ENCODE assay signal across 10 cellular contexts in the genomic region with DNA sequence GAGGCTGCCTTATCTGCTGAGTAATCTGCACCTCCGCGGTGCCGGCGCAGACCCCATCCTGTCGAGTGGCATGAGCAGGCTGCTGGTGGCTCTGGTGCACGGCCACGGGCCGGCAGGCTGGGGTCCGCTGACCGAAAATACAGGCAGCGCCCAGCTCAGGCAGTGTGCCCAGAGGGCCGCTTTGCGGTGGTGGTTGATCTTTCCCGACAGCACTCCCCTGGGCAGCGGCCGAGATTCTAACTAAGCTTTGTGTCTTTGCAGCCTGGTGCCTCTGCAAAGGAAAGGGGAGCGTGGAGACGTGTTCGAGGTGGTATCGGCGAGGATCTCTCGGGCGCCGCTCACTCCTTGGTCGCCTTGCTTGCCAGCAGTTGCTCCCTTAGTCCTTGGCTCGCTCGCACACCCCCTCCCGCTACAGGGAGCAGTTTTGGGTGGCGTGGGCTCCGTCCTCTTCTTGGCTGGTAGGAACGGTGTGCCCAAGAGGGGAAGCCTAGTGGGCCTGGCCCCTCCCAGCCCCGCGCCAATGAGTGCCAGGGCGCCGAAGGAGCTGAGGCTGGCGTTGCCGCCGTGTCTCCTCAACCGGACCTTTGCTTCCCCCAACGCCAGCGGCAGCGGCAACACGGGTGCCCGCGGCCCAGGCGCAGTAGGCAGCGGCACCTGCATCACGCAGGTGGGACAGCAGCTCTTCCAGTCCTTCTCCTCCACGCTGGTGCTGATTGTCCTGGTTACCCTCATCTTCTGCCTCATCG. TPM values are rescaled to one million over a fixed set of nuclear protein-coding genes. Genes with fewer than 3 reads are reported as not detected.
DNase-seq lines count a peak whose midpoint lies in the region; ATAC-seq and TF ChIP-seq lines count a peak whose summit lies in the region.
"Had no signal": no experiment of that assay in that cellular context is flagged by ENCODE, and none has a peak within 500 bp of the region (broad histone marks: within the 10 kb centered on the region; RNA-seq: fewer than 3 reads in every experiment).

No MANE protein-coding gene starts in this region.

- DNase-seq in NCI-H82 (lab: John Stamatoyannopoulos, UW) (peak; percentile 33), NCI-H82 treated with DMSO at 0.1 percent for 48 hours (lab: John Stamatoyannopoulos, UW; ENCODE audit: unreplicated experiment) (no peak), thoracic aorta (ENCODE audit: low spot score) (no peak), A172 (ENCODE audit: low spot score) (no peak), SIG-M5 treated with dmso at 0.1 percent for 504 hours (lab: John Stamatoyannopoulos, UW; ENCODE audit: unreplicated experiment) (no peak)
- DNase-seq: stimulated activated CD4-positive, alpha-beta T cell treated with anti-CD3 and anti-CD28 coated beads, Interleukin-12 subunit alpha, Interleukin-12 subunit beta, amount 100 ng/mL, for 4 hours had no signal

- H3K9me3 ChIP-seq in iPS-18c (ENCODE audit: control insufficient read depth, insufficient read depth, low read length) = peaks cover 7% of the 10 kb centered on the region
- H3K9me3 ChIP-seq in thoracic aorta = no peaks in the 10 kb centered on the region

- H3K27me3 Mint-ChIP-seq in brain = peaks cover 24% of the 10 kb centered on the region

- H3K9me3 Mint-ChIP-seq in brain = peaks cover 0 to 12% (median 0%) of the 10 kb centered on the region in 5 experiments

- peak overlapping the region; percentile 57 for H3K4me3 ChIP-seq in iPS-18c (ENCODE audit: insufficient read depth, low read depth, low read length)
- peak overlapping the region; percentile 63 for H3K4me3 ChIP-seq in thoracic aorta

- H3K27ac Mint-ChIP-seq in brain = peak overlapping the region in 4 of 5 experiments; percentile 45 to 95 (median 92)
- H3K27ac Mint-ChIP-seq: CD14-positive monocyte had no signal

- H3K27me3 ChIP-seq in thoracic aorta (replicated peaks; ENCODE audit: insufficient read depth) = no peaks in the 10 kb centered on the region

- TF ChIP-seq CTCF in brain (conservative IDR thresholded peaks at IDR 0.05) = no peak
- TF ChIP-seq CTCF in thoracic aorta (IDR thresholded peaks at IDR 0.05) = no peak

- H3K4me1 ChIP-seq in thoracic aorta (ENCODE audit: control insufficient read depth in 1 of 2, low read depth in 2 of 2) = peaks cover 8 to 21% of the 10 kb centered on the region in 2 donors

- no peaks in the 10 kb centered on the region for H3K36me3 Mint-ChIP-seq in brain

- peaks cover 32% of the 10 kb centered on the region for H3K4me1 Mint-ChIP-seq in brain
- H3K4me1 Mint-ChIP-seq: CD14-positive monocyte had no signal

- H3K4me3 Mint-ChIP-seq in brain = peak overlapping the region; percentile 76 to 94 (median 93)

- no peak overlapping the region for H3K27ac ChIP-seq in thoracic aorta

- H3K36me3 ChIP-seq in thoracic aorta = no peaks in the 10 kb centered on the region

- ATAC-seq in thoracic aorta (ENCODE audit: insufficient number of reproducible peaks, low FRiP score, low read depth) = no peak
- no peak for ATAC-seq in HG03520 (IDR thresholded peaks at IDR 0.05; ENCODE audit: unreplicated experiment)

RNA-seq across cellular contexts. Expression of a gene that starts 1.3 kb away (rescaled TPM):
- 2.1 TPM for polyA plus RNA-seq in brain (ENCODE audit: insufficient read depth, low read depth, low replicate concordance)
- not detected for total RNA-seq in thoracic aorta
- not detected in 2 replicates for total RNA-seq in A172 (2014; rRNA removed; shearing (Covaris generic))
- polyA plus RNA-seq: CD14-positive monocyte had no signal
